Comparison of ENCODE assay signal across 37 cellular contexts in the genomic region with DNA sequence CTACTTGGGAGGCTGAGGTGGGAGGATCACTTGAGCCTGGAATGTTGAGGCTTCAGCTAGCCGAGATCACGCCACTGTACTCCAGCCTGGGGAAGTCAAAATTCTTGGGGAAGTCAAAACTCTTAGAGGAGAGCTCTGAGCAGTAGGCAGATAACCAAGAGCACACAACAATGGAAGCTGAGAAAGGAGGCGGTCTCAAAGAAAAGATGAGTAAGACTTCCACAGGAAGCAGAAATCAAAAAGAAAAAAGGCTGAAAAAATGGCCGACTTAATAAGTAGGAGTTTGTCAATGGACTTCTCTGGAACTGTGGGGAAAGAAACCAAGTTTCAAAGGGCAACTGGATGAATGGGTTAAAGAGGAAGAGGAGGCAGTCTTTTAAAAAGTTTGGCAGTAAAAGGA. TPM values are rescaled to one million over a fixed set of nuclear protein-coding genes. Genes with fewer than 3 reads are reported as not detected.
DNase-seq lines count a peak whose midpoint lies in the region; ATAC-seq, FAIRE-seq and TF ChIP-seq lines count a peak whose summit lies in the region.
"Had no signal": no experiment of that assay in that cellular context is flagged by ENCODE, and none has a peak within 500 bp of the region (broad histone marks: within the 10 kb centered on the region; RNA-seq: fewer than 3 reads in every experiment).

No MANE protein-coding gene starts in this region.

- in situ Hi-C loops in K562 (cut with MboI), result no loop called here

- H3K9ac ChIP-seq in SU-DHL-6 (ENCODE audit: low read length), result no peak overlapping the region
- H3K9ac ChIP-seq in K562 (ENCODE audit: insufficient read depth in 1 of 2, low read depth in 2 of 2, low read length in 2 of 2), result no peak overlapping the region

- H3K9me3 Mint-ChIP-seq in nephron progenitor cell, result no peaks in the 10 kb centered on the region
- H3K9me3 Mint-ChIP-seq: activated T-cell treated with anti-CD3 and anti-CD28 coated beads, Interleukin-2, amount 50 U/mL, for 24 hours; HFFc6 had no signal

- TF ChIP-seq CTCF in DOHH2 (IDR thresholded peaks at IDR 0.05; ENCODE audit: low read depth, low read length, poor library complexity, severe bottlenecking) (no peak), SU-DHL-6 (IDR thresholded peaks at IDR 0.05; ENCODE audit: insufficient read depth, low read length, poor library complexity, severe bottlenecking) (no peak), K562 (IDR thresholded peaks at IDR 0.05 in 2 of 3, conservative IDR thresholded peaks at IDR 0.05 in 1 of 3; ENCODE audit: insufficient read depth in 2 of 3, low read depth in 1 of 3, low read length in 3 of 3) (no peak), nephron progenitor cell (IDR thresholded peaks at IDR 0.05) (no peak)

- TF ChIP-seq EP300 in K562 (IDR thresholded peaks at IDR 0.05; ENCODE audit: low read length), result no peak

- no peak for TF ChIP-seq POLR2A in K562 (conservative IDR thresholded peaks at IDR 0.05)

- H3K36me3 ChIP-seq in DOHH2 (ENCODE audit: control insufficient read depth, low read length) (peaks cover 51% of the 10 kb centered on the region), SU-DHL-6 (ENCODE audit: low read length) (no peaks in the 10 kb centered on the region), K562 (ENCODE audit: control insufficient read depth, insufficient read depth, low read length) (no peaks in the 10 kb centered on the region)
- H3K36me3 ChIP-seq: ascending aorta, esophagus squamous epithelium, heart right ventricle, left ventricle myocardium inferior, Peyer's patch, transverse colon, WERI-Rb-1 had no signal

- peak overlapping the region; percentile 19 for H3K27ac Mint-ChIP-seq in nephron progenitor cell
- H3K27ac Mint-ChIP-seq: activated CD4-positive, alpha-beta T cell treated with anti-CD3 and anti-CD28 coated beads, Interleukin-2, amount 10 ng/mL, durations not matched to agents 7 days and 5 days; activated T-cell treated with anti-CD3 and anti-CD28 coated beads, Interleukin-2, amount 50 U/mL, for 24 hours; HFFc6 had no signal

- H4K20me1 ChIP-seq in DOHH2 (ENCODE audit: control insufficient read depth, insufficient read depth, low read depth, low read length) (peaks cover 25% of the 10 kb centered on the region), SU-DHL-6 (ENCODE audit: low read depth, low read length) (0 out of 2 replicates have a peak, but pooled peaks cover 4% of the 10 kb centered on the region), K562 (replicated peaks; ENCODE audit: control insufficient read depth, insufficient read depth, low read length) (no peaks in the 10 kb centered on the region)

- peaks cover 18% of the 10 kb centered on the region for H3F3A ChIP-seq in DOHH2 (ENCODE audit: control insufficient read depth, insufficient read depth)
- H3F3A ChIP-seq in SU-DHL-6 (ENCODE audit: insufficient read depth), result peaks cover 13% of the 10 kb centered on the region

- no peak for DNase-seq in K562 (ENCODE audit: extremely low read depth in 1 of 4, low spot score in 3 of 4)
- DNase-seq in nephron progenitor cell, result no peak
- DNase-seq in midbrain (lab: John Stamatoyannopoulos, UW), result no peak
- no peak for DNase-seq in NCI-H1694 (lab: John Stamatoyannopoulos, UW)
- DNase-seq in NCI-H2227 (lab: John Stamatoyannopoulos, UW; ENCODE audit: unreplicated experiment), result no peak
- DNase-seq: activated CD4-positive, alpha-beta T cell treated with anti-CD3 and anti-CD28 coated beads, Interleukin-2, amount 10 ng/mL, durations not matched to agents 7 days and 5 days; activated naive CD4-positive, alpha-beta T cell treated with Interleukin-2 at 50 U/mL for 16 hours; activated T-cell treated with anti-CD3 and anti-CD28 coated beads, Interleukin-2, amount 50 U/mL, for 24 hours; Calu3; caudate nucleus; DMS79 treated with DMSO at 0.1 percent for 48 hours; esophagus squamous epithelium; heart right ventricle; HFFc6; IMR-90; left ventricle myocardium inferior; naive thymus-derived CD4-positive, alpha-beta T cell; NCI-H446; NCI-H774; nucleus accumbens; Peyer's patch; psoas muscle; stimulated activated CD4-positive, alpha-beta T cell treated with anti-CD3 and anti-CD28 coated beads, Interleukin-12 subunit alpha, Interleukin-12 subunit beta, amount 100 ng/mL, for 4 hours; stimulated activated CD4-positive, alpha-beta T cell treated with anti-CD3 and anti-CD28 coated beads, Interleukin-2, amount 100 ng/mL, for 48 hours; SW 1271; T-helper 9 cell; transverse colon; WERI-Rb-1 had no signal

- no peak for FAIRE-seq in K562 (lab: Jason Lieb, UNC)
- FAIRE-seq: endometrium, frontal cortex, H1, keratinocyte had no signal

- intact Hi-C loops in K562 (cut with micrococcal nuclease), result no loop called here

- CTCF ChIA-PET in K562 (lab: Yijun Ruan, JAX; ENCODE audit: low intra/inter-chr PET ratio), result no interaction called here

- H3K9me1 ChIP-seq in K562 (ENCODE audit: control insufficient read depth, insufficient read depth, low read length), result no peaks in the 10 kb centered on the region

- TF ChIP-seq RAD21 in K562 (CRISPR knock-in tag; conservative IDR thresholded peaks at IDR 0.05 in 1 of 2, IDR thresholded peaks at IDR 0.05 in 1 of 2), result no peak

- H3K4me1 ChIP-seq in DOHH2 (ENCODE audit: control insufficient read depth, low read length) (peaks cover 94% of the 10 kb centered on the region), K562 (replicated peaks in 1 of 2; ENCODE audit: control insufficient read depth in 2 of 2, insufficient read depth in 2 of 2, low read length in 2 of 2) (peaks cover under 1 to 1% of the 10 kb centered on the region in 2 experiments; a peak in 2 of 5 replicates)

- H3K36me3 Mint-ChIP-seq in nephron progenitor cell (ENCODE audit: low read depth), result peaks cover 9% of the 10 kb centered on the region

- no TSS peak for BruUV-seq in K562 (replicated peaks; lab: Mats Ljungman, UMichigan)

- H3K27me3 ChIP-seq in DOHH2 (ENCODE audit: control insufficient read depth, low read length) (no peaks in the 10 kb centered on the region), SU-DHL-6 (ENCODE audit: low read length) (no peaks in the 10 kb centered on the region), K562 (ENCODE audit: control insufficient read depth in 2 of 2, insufficient read depth in 2 of 2, low read length in 2 of 2) (no peaks in the 10 kb centered on the region; a peak in 1 of 5 replicates)
- H3K27me3 ChIP-seq: ascending aorta, esophagus squamous epithelium, heart right ventricle, Peyer's patch, transverse colon had no signal

- H3K9me3 ChIP-seq in DOHH2 (ENCODE audit: control insufficient read depth, insufficient read depth, low read length) (no peaks in the 10 kb centered on the region), SU-DHL-6 (ENCODE audit: insufficient read depth, low read length) (no peaks in the 10 kb centered on the region), K562 (replicated peaks; ENCODE audit: control insufficient read depth, insufficient read depth, low read depth, low read length) (no peaks in the 10 kb centered on the region)
- H3K9me3 ChIP-seq: ascending aorta, esophagus squamous epithelium, heart right ventricle, left ventricle myocardium inferior, Peyer's patch, psoas muscle, transverse colon had no signal

- WGBS in K562 (ENCODE audit: insufficient coverage, low coverage, missing lambda C conversion rate), result 33% methylated on average over 4 of the region's 4 CpGs

- no peak overlapping the region for H2AFZ ChIP-seq in SU-DHL-6 (ENCODE audit: low read depth, low read length, severe bottlenecking)
- H2AFZ ChIP-seq in K562 (ENCODE audit: low read depth, low read length), result peak overlapping the region; percentile 71

- H3K27ac ChIP-seq in DOHH2 (ENCODE audit: low read depth, low read length) (no peak overlapping the region), SU-DHL-6 (ENCODE audit: low read depth, low read length) (peak overlapping the region; percentile 36; the same call in 1 of the 2 replicates), K562 (ENCODE audit: extremely low read depth, low read depth, low read length) (no peak overlapping the region)
- H3K27ac ChIP-seq: ascending aorta, C4-2B, esophagus squamous epithelium, heart right ventricle, left ventricle myocardium inferior, Peyer's patch, psoas muscle, transverse colon, WERI-Rb-1 had no signal

- no peak; the same call in 2 of the 3 replicates for ATAC-seq in K562
- ATAC-seq: heart right ventricle; naive thymus-derived CD4-positive, alpha-beta T cell; psoas muscle; sciatic nerve had no signal

- H3K4me3 Mint-ChIP-seq in nephron progenitor cell, result no peak overlapping the region
- H3K4me3 Mint-ChIP-seq: activated CD4-positive, alpha-beta T cell treated with anti-CD3 and anti-CD28 coated beads, Interleukin-2, amount 10 ng/mL, durations not matched to agents 7 days and 5 days; activated T-cell treated with anti-CD3 and anti-CD28 coated beads, Interleukin-2, amount 50 U/mL, for 24 hours; HFFc6; naive thymus-derived CD4-positive, alpha-beta T cell had no signal

- H3K9me2 ChIP-seq in DOHH2 (replicated peaks; ENCODE audit: control insufficient read depth, low read length) (no peaks in the 10 kb centered on the region), SU-DHL-6 (replicated peaks; ENCODE audit: insufficient read depth, low read length) (no peaks in the 10 kb centered on the region)

- H3K79me2 ChIP-seq in DOHH2 (ENCODE audit: control insufficient read depth, low read length) (peaks cover 99% of the 10 kb centered on the region), SU-DHL-6 (ENCODE audit: insufficient read depth, low read length) (peaks cover 100% of the 10 kb centered on the region), K562 (ENCODE audit: control insufficient read depth, insufficient read depth, low read length) (no peaks in the 10 kb centered on the region)

- H3K27me3 Mint-ChIP-seq in nephron progenitor cell (ENCODE audit: low read depth, poor library complexity), result peaks cover under 1% of the 10 kb centered on the region
- H3K27me3 Mint-ChIP-seq: activated CD4-positive, alpha-beta T cell treated with anti-CD3 and anti-CD28 coated beads, Interleukin-2, amount 10 ng/mL, durations not matched to agents 7 days and 5 days; activated T-cell treated with anti-CD3 and anti-CD28 coated beads, Interleukin-2, amount 50 U/mL, for 24 hours; naive thymus-derived CD4-positive, alpha-beta T cell had no signal

- H3K4me3 ChIP-seq in DOHH2 (ENCODE audit: low read length) (no peak overlapping the region), SU-DHL-6 (ENCODE audit: insufficient read depth, low read length, poor library complexity, severe bottlenecking) (no peak overlapping the region), K562 (no peak overlapping the region)
- H3K4me3 ChIP-seq: ascending aorta, esophagus squamous epithelium, heart right ventricle, left ventricle myocardium inferior, Peyer's patch, psoas muscle, transverse colon had no signal

- H3K4me1 Mint-ChIP-seq in nephron progenitor cell, result peaks cover 27% of the 10 kb centered on the region

- H3K4me2 ChIP-seq in DOHH2 (ENCODE audit: low read length) (peak overlapping the region; percentile 17; the same call in 1 of the 2 replicates), SU-DHL-6 (ENCODE audit: low read depth, low read length, poor library complexity, severe bottlenecking) (no peak overlapping the region), K562 (ENCODE audit: insufficient read depth, low read length) (no peak overlapping the region)

- POLR2A ChIA-PET in K562 (lab: Yijun Ruan, JAX), result interaction anchor here (0.6 kb wide), 1 partner anchor 53 kb away, joined by 4 read pairs; no protein-coding TSS in a partner anchor

RNA-seq across cellular contexts. Expression of a gene that starts 32.1 kb away (rescaled TPM):
- total RNA-seq in K562 (2011; cell fraction: chromatin; rRNA removed; ENCODE audit: low replicate concordance), result 1.1 and 2.7 TPM in 2 replicates
- 0.17 and 0.92 TPM in 2 replicates for total RNA-seq in K562 (2011; cell fraction: nucleolus; rRNA removed)
- 0.88 and 1.5 TPM in 2 replicates for total RNA-seq in K562 (2011; cell fraction: nucleoplasm; rRNA removed)
- 0.29 and 1.2 TPM in 2 replicates for total RNA-seq in K562 (2014; rRNA removed)
- 0.83 and 1.1 TPM in 2 replicates for total RNA-seq in K562 (2014; rRNA removed; fragmentation: Illumina TruSeq; extraction: Trizol)
- total RNA-seq in K562 (2015; rRNA removed; fragmentation: Illumina TruSeq; extraction: Trizol), result 0.58 and 1.1 TPM in 2 replicates
- total RNA-seq in K562 (2021), result 0.71 and 0.72 TPM in 2 replicates
- polyA plus RNA-seq in K562 (2011; rRNA removed), result 0.84 and 1.0 TPM in 2 replicates
- polyA plus RNA-seq in K562 (2011; cell fraction: cytosol; rRNA removed), result 0.28 and 0.94 TPM in 2 replicates
- polyA plus RNA-seq in K562 (2011; cell fraction: nucleus; rRNA removed), result 0.38 and 0.46 TPM in 2 replicates
- 1.00 and 1.1 TPM in 2 replicates for polyA plus RNA-seq in K562 (2012)
- polyA plus RNA-seq in K562 (2014; fragmentation: Illumina TruSeq; extraction: Trizol), result 1.3 TPM in 2 replicates
- polyA plus RNA-seq in K562 (2014; fragmentation: Nextera tagmentation; extraction: Ambion mirVana), result 1 to 10 TPM in 1 of 2 experiments, under 1 TPM in 1; 0.68 to 1.0 TPM
- 0.29 and 0.42 TPM in 2 replicates for polyA plus RNA-seq in K562 (2014; rRNA removed)
- polyA minus RNA-seq in K562 (2011; rRNA and poly(A)+ RNA removed), result 1.1 and 3.2 TPM in 2 replicates
- polyA minus RNA-seq in K562 (2011; cell fraction: cytosol; rRNA and poly(A)+ RNA removed), result 0.38 and 1.4 TPM in 2 replicates
- 0.27 and 1.00 TPM in 2 replicates for polyA minus RNA-seq in K562 (2011; cell fraction: nucleus; rRNA and poly(A)+ RNA removed)
